In genomic region chr1:151849871-151850270, GRCh38 we compare ENCODE assay signal across 17 cellular contexts. TPM values are rescaled to one million over a fixed set of nuclear protein-coding genes. Genes with fewer than 3 reads are reported as not detected.
DNase-seq lines count a peak whose midpoint lies in the region; ATAC-seq, FAIRE-seq and TF ChIP-seq lines count a peak whose summit lies in the region.
"Had no signal": no experiment of that assay in that cellular context is flagged by ENCODE, and none has a peak within 500 bp of the region (broad histone marks: within the 10 kb centered on the region; RNA-seq: fewer than 3 reads in every experiment).

No MANE protein-coding gene starts in this region.

- H3K4me3 Mint-ChIP-seq in natural killer cell treated with Interleukin-12 subunit alpha and Interleukin-12 subunit beta and Interleukin-15 and Interleukin-18, amount 100 ng/mL, for 72 hours: peak overlapping the region; percentile 55
- no peak overlapping the region for H3K4me3 Mint-ChIP-seq in natural killer cell
- H3K4me3 Mint-ChIP-seq in activated T-helper 2 cell treated with anti-CD3 and anti-CD28 coated beads, Interferon-gamma antibody, Interleukin-2, Interleukin-4, amounts not matched to agents 10 μg/mL and 5 μg/mL and 100 μg/mL, durations not matched to agents 14 hours and 24 hours and 36 hours (ENCODE audit: low read depth): no peak overlapping the region

- ATAC-seq in natural killer cell treated with Interleukin-12 subunit alpha and Interleukin-12 subunit beta and Interleukin-15 and Interleukin-18, amount 100 ng/mL, for 72 hours: no peak
- ATAC-seq in natural killer cell: no peak
- ATAC-seq: HCT116 had no signal

- no peak for TF ChIP-seq POLR2A in H54 (IDR thresholded peaks at IDR 0.05; ENCODE audit: low read depth, low read length)

- no peaks in the 10 kb centered on the region for H3K9me3 ChIP-seq in osteoblast (ENCODE audit: low read depth, low read length)
- H3K9me3 ChIP-seq: Caco-2 had no signal

- H3K9me3 Mint-ChIP-seq in natural killer cell treated with Interleukin-12 subunit alpha and Interleukin-12 subunit beta and Interleukin-15 and Interleukin-18, amount 100 ng/mL, for 72 hours: no peaks in the 10 kb centered on the region
- no peaks in the 10 kb centered on the region for H3K9me3 Mint-ChIP-seq in natural killer cell
- H3K9me3 Mint-ChIP-seq in activated T-helper 2 cell treated with anti-CD3 and anti-CD28 coated beads, Interferon-gamma antibody, Interleukin-2, Interleukin-4, amounts not matched to agents 10 μg/mL and 5 μg/mL and 100 μg/mL, durations not matched to agents 14 hours and 24 hours and 36 hours: no peaks in the 10 kb centered on the region
- H3K9me3 Mint-ChIP-seq: CD14-positive monocyte; CD8-positive, alpha-beta memory T cell had no signal

- no peaks in the 10 kb centered on the region for H3K36me3 Mint-ChIP-seq in natural killer cell treated with Interleukin-12 subunit alpha and Interleukin-12 subunit beta and Interleukin-15 and Interleukin-18, amount 100 ng/mL, for 72 hours
- no peaks in the 10 kb centered on the region for H3K36me3 Mint-ChIP-seq in natural killer cell
- peaks cover 24% of the 10 kb centered on the region for H3K36me3 Mint-ChIP-seq in activated T-helper 2 cell treated with anti-CD3 and anti-CD28 coated beads, Interferon-gamma antibody, Interleukin-2, Interleukin-4, amounts not matched to agents 10 μg/mL and 5 μg/mL and 100 μg/mL, durations not matched to agents 14 hours and 24 hours and 36 hours (ENCODE audit: low read depth)
- H3K36me3 Mint-ChIP-seq: CD14-positive monocyte had no signal

- H3K4me1 Mint-ChIP-seq in natural killer cell treated with Interleukin-12 subunit alpha and Interleukin-12 subunit beta and Interleukin-15 and Interleukin-18, amount 100 ng/mL, for 72 hours (ENCODE audit: low read depth in 2 of 2): peaks cover 9 to 26% of the 10 kb centered on the region in 2 donors
- no peaks in the 10 kb centered on the region for H3K4me1 Mint-ChIP-seq in natural killer cell
- peaks cover 21% of the 10 kb centered on the region for H3K4me1 Mint-ChIP-seq in activated T-helper 2 cell treated with anti-CD3 and anti-CD28 coated beads, Interferon-gamma antibody, Interleukin-2, Interleukin-4, amounts not matched to agents 10 μg/mL and 5 μg/mL and 100 μg/mL, durations not matched to agents 14 hours and 24 hours and 36 hours (ENCODE audit: low read depth)

- no peak overlapping the region for H3K4me2 ChIP-seq in osteoblast (ENCODE audit: insufficient read depth, low read length)

- H3K4me1 ChIP-seq in osteoblast (ENCODE audit: insufficient read depth, low read length): peaks cover 9% of the 10 kb centered on the region
- H3K4me1 ChIP-seq: Caco-2 had no signal

- intact Hi-C loops in natural killer cell (cut with micrococcal nuclease): no loop called here
- intact Hi-C loops in activated T-helper 2 cell treated with anti-CD3 and anti-CD28 coated beads, Interferon-gamma antibody, Interleukin-2, Interleukin-4, amounts not matched to agents 10 μg/mL and 5 μg/mL and 100 μg/mL, durations not matched to agents 14 hours and 24 hours and 36 hours (cut with micrococcal nuclease): loop anchor here (10.0 kb wide), 1 partner anchor 55 kb away; the partner anchor contains the start of gene THEM4

- no peak overlapping the region for H3K4me3 ChIP-seq in osteoblast (ENCODE audit: insufficient read depth, low read length)

- H3K27me3 ChIP-seq in osteoblast (ENCODE audit: insufficient read depth, low read length): peaks cover 44% of the 10 kb centered on the region

- no peak for DNase-seq in natural killer cell treated with Interleukin-12 subunit alpha and Interleukin-12 subunit beta and Interleukin-15 and Interleukin-18, amount 100 ng/mL, for 72 hours (ENCODE audit: low spot score)
- DNase-seq in natural killer cell (no peak), osteoblast (ENCODE audit: insufficient read length, low spot score, missing footprints) (peak; percentile 34), H54 (ENCODE audit: insufficient read length, low spot score) (no peak), NCI-H1436 (lab: John Stamatoyannopoulos, UW) (no peak), NCI-H2107 (lab: John Stamatoyannopoulos, UW) (no peak)
- DNase-seq in activated T-helper 2 cell treated with anti-CD3 and anti-CD28 coated beads, Interferon-gamma antibody, Interleukin-2, Interleukin-4, amounts not matched to agents 10 μg/mL and 5 μg/mL and 100 μg/mL, durations not matched to agents 14 hours and 24 hours and 36 hours (ENCODE audit: low spot score): no peak
- DNase-seq: Caco-2; CD8-positive, alpha-beta memory T cell; DND-41; GDM1 had no signal

- H3K27me3 Mint-ChIP-seq in natural killer cell treated with Interleukin-12 subunit alpha and Interleukin-12 subunit beta and Interleukin-15 and Interleukin-18, amount 100 ng/mL, for 72 hours: peaks cover 7 to 16% of the 10 kb centered on the region in 2 donors
- H3K27me3 Mint-ChIP-seq in natural killer cell (ENCODE audit: low read depth in 2 of 2): peaks cover 14 to 21% of the 10 kb centered on the region in 2 donors
- no peaks in the 10 kb centered on the region for H3K27me3 Mint-ChIP-seq in activated T-helper 2 cell treated with anti-CD3 and anti-CD28 coated beads, Interferon-gamma antibody, Interleukin-2, Interleukin-4, amounts not matched to agents 10 μg/mL and 5 μg/mL and 100 μg/mL, durations not matched to agents 14 hours and 24 hours and 36 hours (ENCODE audit: low read depth)

- no peak overlapping the region for H2AFZ ChIP-seq in osteoblast (ENCODE audit: low read length)

- H3K79me2 ChIP-seq in osteoblast (ENCODE audit: insufficient read depth, low read length): no peaks in the 10 kb centered on the region

- no peaks in the 10 kb centered on the region for H4K20me1 ChIP-seq in osteoblast (ENCODE audit: insufficient read depth, low read length)

- TF ChIP-seq CTCF in natural killer cell (IDR thresholded peaks at IDR 0.05): no peak
- no peak for TF ChIP-seq CTCF in osteoblast (IDR thresholded peaks at IDR 0.05; ENCODE audit: extremely low read depth, low read depth, low read length)

- FAIRE-seq in H54 (lab: Jason Lieb, UNC): no peak
- FAIRE-seq: GM12892 had no signal

- no peaks in the 10 kb centered on the region for H3K36me3 ChIP-seq in osteoblast (ENCODE audit: insufficient read depth, low read length)

- H3K27ac ChIP-seq in osteoblast (ENCODE audit: low read depth, low read length): no peak overlapping the region
- H3K27ac ChIP-seq: HL-60 had no signal

- peak overlapping the region in 1 of 2 donors; percentile 70 for H3K27ac Mint-ChIP-seq in natural killer cell treated with Interleukin-12 subunit alpha and Interleukin-12 subunit beta and Interleukin-15 and Interleukin-18, amount 100 ng/mL, for 72 hours
- no peak overlapping the region for H3K27ac Mint-ChIP-seq in natural killer cell
- H3K27ac Mint-ChIP-seq in activated T-helper 2 cell treated with anti-CD3 and anti-CD28 coated beads, Interferon-gamma antibody, Interleukin-2, Interleukin-4, amounts not matched to agents 10 μg/mL and 5 μg/mL and 100 μg/mL, durations not matched to agents 14 hours and 24 hours and 36 hours: peak overlapping the region; percentile 82
- H3K27ac Mint-ChIP-seq: CD14-positive monocyte had no signal

RNA-seq across cellular contexts. Expression of gene THEM5, which starts 3.6 kb away (rescaled TPM):
- total RNA-seq in natural killer cell treated with Interleukin-12 subunit alpha and Interleukin-12 subunit beta and Interleukin-15 and Interleukin-18, amount 100 ng/mL, for 72 hours: not detected
- total RNA-seq in natural killer cell (under 1 TPM in 1 of 3 donors, not detected in 2; 0.52 TPM), osteoblast (not detected in 2 replicates)
- total RNA-seq in activated T-helper 2 cell treated with anti-CD3 and anti-CD28 coated beads, Interferon-gamma antibody, Interleukin-2, Interleukin-4, amounts not matched to agents 10 μg/mL and 5 μg/mL and 100 μg/mL, durations not matched to agents 14 hours and 24 hours and 36 hours: not detected in 2 replicates
- total RNA-seq: A673; Caco-2; CD8-positive, alpha-beta memory T cell; H4 had no signal

RNA-seq across cellular contexts. Expression of gene C2CD4D, which starts 10.3 kb away (rescaled TPM):
- 1 to 10 TPM in 1 of 2 donors, not detected in 1; 1.5 TPM for total RNA-seq in natural killer cell treated with Interleukin-12 subunit alpha and Interleukin-12 subunit beta and Interleukin-15 and Interleukin-18, amount 100 ng/mL, for 72 hours
- total RNA-seq in natural killer cell (under 1 TPM in 2 of 3 donors, not detected in 1; 0.20 to 0.24 TPM), osteoblast (not detected in 2 replicates)
- 1.3 and 1.6 TPM in 2 replicates for total RNA-seq in activated T-helper 2 cell treated with anti-CD3 and anti-CD28 coated beads, Interferon-gamma antibody, Interleukin-2, Interleukin-4, amounts not matched to agents 10 μg/mL and 5 μg/mL and 100 μg/mL, durations not matched to agents 14 hours and 24 hours and 36 hours
- total RNA-seq: A673, H4 had no signal

RNA-seq across cellular contexts. Expression of gene RORC, which starts 18.3 kb away (rescaled TPM):
- total RNA-seq in natural killer cell treated with Interleukin-12 subunit alpha and Interleukin-12 subunit beta and Interleukin-15 and Interleukin-18, amount 100 ng/mL, for 72 hours: 1 to 10 TPM in 1 of 2 donors, under 1 TPM in 1; 0.17 to 1.3 TPM
- total RNA-seq in natural killer cell (under 1 TPM; 0.14 to 0.78 (median 0.70) TPM), osteoblast (not detected in 2 replicates)
- total RNA-seq in activated T-helper 2 cell treated with anti-CD3 and anti-CD28 coated beads, Interferon-gamma antibody, Interleukin-2, Interleukin-4, amounts not matched to agents 10 μg/mL and 5 μg/mL and 100 μg/mL, durations not matched to agents 14 hours and 24 hours and 36 hours: 0.94 and 0.99 TPM in 2 replicates
- total RNA-seq: A673, Caco-2 had no signal

RNA-seq across cellular contexts. Expression of gene LINGO4, which starts 44.7 kb away (rescaled TPM):
- not detected for total RNA-seq in natural killer cell treated with Interleukin-12 subunit alpha and Interleukin-12 subunit beta and Interleukin-15 and Interleukin-18, amount 100 ng/mL, for 72 hours
- total RNA-seq in natural killer cell (not detected), osteoblast (not detected in 2 replicates)
- not detected in 2 replicates for total RNA-seq in activated T-helper 2 cell treated with anti-CD3 and anti-CD28 coated beads, Interferon-gamma antibody, Interleukin-2, Interleukin-4, amounts not matched to agents 10 μg/mL and 5 μg/mL and 100 μg/mL, durations not matched to agents 14 hours and 24 hours and 36 hours
- total RNA-seq: A673, Caco-2, H4 had no signal

RNA-seq across cellular contexts. Expression of gene THEM4, which starts 59.4 kb away (rescaled TPM):
- 10 to 100 TPM; 17.0 to 19.6 TPM for total RNA-seq in natural killer cell treated with Interleukin-12 subunit alpha and Interleukin-12 subunit beta and Interleukin-15 and Interleukin-18, amount 100 ng/mL, for 72 hours
- total RNA-seq in natural killer cell (10 to 100 TPM; 11.9 to 16.2 (median 15.5) TPM), osteoblast (9.8 and 13.8 TPM in 2 replicates)
- 27.2 and 28.0 TPM in 2 replicates for total RNA-seq in activated T-helper 2 cell treated with anti-CD3 and anti-CD28 coated beads, Interferon-gamma antibody, Interleukin-2, Interleukin-4, amounts not matched to agents 10 μg/mL and 5 μg/mL and 100 μg/mL, durations not matched to agents 14 hours and 24 hours and 36 hours
